In the genomic region with DNA sequence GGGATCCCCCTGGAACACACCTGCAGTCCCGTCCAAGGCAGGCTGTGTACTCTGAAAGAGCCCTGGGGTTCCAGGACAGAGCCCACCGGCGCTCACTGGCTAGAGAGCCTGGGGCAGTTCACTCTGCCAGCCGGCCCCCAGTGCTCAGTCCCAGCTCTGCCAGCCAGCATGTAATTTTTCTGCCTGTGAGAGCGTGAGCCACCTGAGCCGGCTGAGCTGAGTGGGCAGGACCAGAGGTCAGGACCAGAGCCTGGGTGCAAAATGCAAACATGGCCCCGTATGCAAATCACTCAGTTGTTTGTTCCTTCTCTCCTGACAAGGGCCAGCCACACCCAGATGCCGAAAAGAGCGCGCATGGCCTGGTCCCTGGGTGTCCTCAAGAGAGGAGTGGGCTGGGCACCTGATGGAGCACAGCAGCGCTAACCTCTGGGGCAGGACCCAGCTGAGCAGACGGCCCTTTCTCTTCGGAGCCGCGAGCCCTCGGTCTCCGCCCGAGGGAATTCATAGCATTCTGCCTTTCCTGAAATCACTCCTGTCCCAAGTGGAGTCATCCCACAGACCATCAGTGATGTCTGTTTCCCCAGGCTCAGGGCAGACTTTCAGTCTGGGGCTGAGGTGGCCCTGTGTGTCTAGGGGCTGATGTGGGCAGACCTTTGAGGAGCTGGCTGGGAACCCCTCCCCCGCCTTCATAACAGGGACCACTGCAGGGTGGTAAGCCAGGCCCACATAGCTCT, we compare ENCODE assay signal across 8 cellular contexts. TPM values are rescaled to one million over a fixed set of nuclear protein-coding genes. Genes with fewer than 3 reads are reported as not detected.
DNase-seq lines count a peak whose midpoint lies in the region; ATAC-seq and TF ChIP-seq lines count a peak whose summit lies in the region.

No MANE protein-coding gene starts in this region.

- H3K36me3 Mint-ChIP-seq in activated T-helper 2 cell treated with anti-CD3 and anti-CD28 coated beads, Interferon-gamma antibody, Interleukin-2, Interleukin-4, amounts not matched to agents 10 μg/mL and 5 μg/mL and 100 μg/mL, durations not matched to agents 14 hours and 24 hours and 36 hours (ENCODE audit: low read depth), result no peaks in the 10 kb centered on the region

- intact Hi-C loops in activated T-helper 2 cell treated with anti-CD3 and anti-CD28 coated beads, Interferon-gamma antibody, Interleukin-2, Interleukin-4, amounts not matched to agents 10 μg/mL and 5 μg/mL and 100 μg/mL, durations not matched to agents 14 hours and 24 hours and 36 hours (cut with micrococcal nuclease), result no loop called here

- H4K8ac ChIP-seq in trophoblast cell (ENCODE audit: low read depth, low read length), result peak overlapping the region; percentile 69

- ATAC-seq in HG02678 (IDR thresholded peaks at IDR 0.05; ENCODE audit: unreplicated experiment), result peak; percentile 49

- no peak overlapping the region for H3K27ac Mint-ChIP-seq in activated T-helper 2 cell treated with anti-CD3 and anti-CD28 coated beads, Interferon-gamma antibody, Interleukin-2, Interleukin-4, amounts not matched to agents 10 μg/mL and 5 μg/mL and 100 μg/mL, durations not matched to agents 14 hours and 24 hours and 36 hours

- no peaks in the 10 kb centered on the region for H3K79me2 ChIP-seq in trophoblast cell (ENCODE audit: control insufficient read depth, insufficient read depth, low read length, poor library complexity)

- no peak overlapping the region for H3K9ac ChIP-seq in trophoblast cell (ENCODE audit: low read length)

- H2BK5ac ChIP-seq in trophoblast cell (ENCODE audit: low read depth, low read length, poor library complexity), result no peak overlapping the region

- no peak overlapping the region for H3K18ac ChIP-seq in trophoblast cell (ENCODE audit: low read length)

- no peaks in the 10 kb centered on the region for H3K9me3 Mint-ChIP-seq in activated T-helper 2 cell treated with anti-CD3 and anti-CD28 coated beads, Interferon-gamma antibody, Interleukin-2, Interleukin-4, amounts not matched to agents 10 μg/mL and 5 μg/mL and 100 μg/mL, durations not matched to agents 14 hours and 24 hours and 36 hours

- H3K4me1 Mint-ChIP-seq in activated T-helper 2 cell treated with anti-CD3 and anti-CD28 coated beads, Interferon-gamma antibody, Interleukin-2, Interleukin-4, amounts not matched to agents 10 μg/mL and 5 μg/mL and 100 μg/mL, durations not matched to agents 14 hours and 24 hours and 36 hours (ENCODE audit: low read depth), result peaks cover 13% of the 10 kb centered on the region

- H4K91ac ChIP-seq in trophoblast cell (ENCODE audit: low read depth, low read length), result peak overlapping the region; percentile 21

- H3K4me3 ChIP-seq in trophoblast cell (ENCODE audit: low read depth, low read length), result no peak overlapping the region

- H3K27ac ChIP-seq in trophoblast cell (ENCODE audit: low read depth, low read length), result no peak overlapping the region

- H3K23ac ChIP-seq in trophoblast cell (ENCODE audit: low read length), result no peak overlapping the region

- no peak overlapping the region for H3K4me2 ChIP-seq in trophoblast cell (ENCODE audit: low read length)

- peak overlapping the region; percentile 1 for H2BK120ac ChIP-seq in trophoblast cell (ENCODE audit: insufficient read depth, low read length, poor library complexity)

- DNase-seq in SW480 (ENCODE audit: low spot score), result peak; percentile 61
- peak; percentile 60 to 63 for DNase-seq in trophoblast cell
- DNase-seq in mucosa of gallbladder (ENCODE audit: low spot score), result no peak
- DNase-seq in SW 1271 (lab: John Stamatoyannopoulos, UW), result no peak
- DNase-seq in activated T-helper 2 cell treated with anti-CD3 and anti-CD28 coated beads, Interferon-gamma antibody, Interleukin-2, Interleukin-4, amounts not matched to agents 10 μg/mL and 5 μg/mL and 100 μg/mL, durations not matched to agents 14 hours and 24 hours and 36 hours (ENCODE audit: low spot score), result no peak
- no peak for DNase-seq in SIG-M5 (lab: John Stamatoyannopoulos, UW)

- no peaks in the 10 kb centered on the region for H3K36me3 ChIP-seq in trophoblast cell (ENCODE audit: control insufficient read depth in 1 of 2, insufficient read depth in 2 of 2, low read length in 2 of 2)

- WGBS in trophoblast cell (ENCODE audit: extremely low coverage, insufficient coverage, insufficient read length), result no CpG with 5 or more reads among the region's 19 CpGs

- peak overlapping the region; percentile 8 for H2BK12ac ChIP-seq in trophoblast cell (ENCODE audit: low read length)

- H3K27me3 ChIP-seq in trophoblast cell (ENCODE audit: insufficient read depth, low read length), result no peaks in the 10 kb centered on the region

- H3K9me3 ChIP-seq in trophoblast cell (ENCODE audit: insufficient read depth, low read depth, low read length), result no peaks in the 10 kb centered on the region

- no peak overlapping the region for H2AFZ ChIP-seq in trophoblast cell (ENCODE audit: insufficient read depth, low read length, poor library complexity)

- no peak overlapping the region for H3K4ac ChIP-seq in trophoblast cell (ENCODE audit: low read depth, low read length)

- H3K27me3 Mint-ChIP-seq in activated T-helper 2 cell treated with anti-CD3 and anti-CD28 coated beads, Interferon-gamma antibody, Interleukin-2, Interleukin-4, amounts not matched to agents 10 μg/mL and 5 μg/mL and 100 μg/mL, durations not matched to agents 14 hours and 24 hours and 36 hours (ENCODE audit: low read depth), result no peaks in the 10 kb centered on the region

- H3K4me1 ChIP-seq in trophoblast cell (ENCODE audit: control insufficient read depth in 1 of 2, insufficient read depth in 2 of 2, low read length in 2 of 2), result peaks cover 30 to 33% of the 10 kb centered on the region in 2 experiments

- H3K79me1 ChIP-seq in trophoblast cell (ENCODE audit: low read length), result peaks cover 18% of the 10 kb centered on the region

- H2AK5ac ChIP-seq in trophoblast cell (ENCODE audit: low read length), result no peak overlapping the region

- H3K4me3 Mint-ChIP-seq in activated T-helper 2 cell treated with anti-CD3 and anti-CD28 coated beads, Interferon-gamma antibody, Interleukin-2, Interleukin-4, amounts not matched to agents 10 μg/mL and 5 μg/mL and 100 μg/mL, durations not matched to agents 14 hours and 24 hours and 36 hours (ENCODE audit: low read depth), result no peak overlapping the region

- H3K14ac ChIP-seq in trophoblast cell (ENCODE audit: low read length), result no peak overlapping the region

- H4K12ac ChIP-seq in trophoblast cell (ENCODE audit: low read depth, low read length), result no peak overlapping the region

- TF ChIP-seq POLR2A in GM18526 (IDR thresholded peaks at IDR 0.05; ENCODE audit: extremely low read depth, insufficient read length), result peak; percentile 92

RNA-seq across cellular contexts. Expression of gene PTMA, which starts 36.5 kb away (rescaled TPM):
- polyA plus RNA-seq in trophoblast cell (2013), result 1,343 and 1,403 TPM in 2 replicates
- total RNA-seq in mucosa of gallbladder, result 763 TPM
- total RNA-seq in activated T-helper 2 cell treated with anti-CD3 and anti-CD28 coated beads, Interferon-gamma antibody, Interleukin-2, Interleukin-4, amounts not matched to agents 10 μg/mL and 5 μg/mL and 100 μg/mL, durations not matched to agents 14 hours and 24 hours and 36 hours, result 2,151 and 2,259 TPM in 2 replicates

Comparison
In these comparisons a context has a peak if more than half of its experiments do, and no peak if none do; other contexts are left out.
1. DNase-seq: peak in SW480 (single experiment) and trophoblast cell (2 of 2); none in mucosa of gallbladder (single experiment), SW 1271 (0 of 2), activated T-helper 2 cell treated with anti-CD3 and anti-CD28 coated beads, Interferon-gamma antibody, Interleukin-2, Interleukin-4, amounts not matched to agents 10 μg/mL and 5 μg/mL and 100 μg/mL, durations not matched to agents 14 hours and 24 hours and 36 hours (single experiment) and SIG-M5 (single experiment).